In genomic region chr22:49992921-49993648, GRCh38 we compare ENCODE assay signal across 8 cellular contexts. TPM values are rescaled to one million over a fixed set of nuclear protein-coding genes. Genes with fewer than 3 reads are reported as not detected.
DNase-seq lines count a peak whose midpoint lies in the region; ATAC-seq and TF ChIP-seq lines count a peak whose summit lies in the region.

No MANE protein-coding gene starts in this region.

- H3K27ac ChIP-seq in ascending aorta (no peak overlapping the region), spleen (no peak overlapping the region)

- H3K36me3 ChIP-seq in H7 (replicated peaks; ENCODE audit: control insufficient read depth, insufficient read depth, low read length) (no peaks in the 10 kb centered on the region), ascending aorta (no peaks in the 10 kb centered on the region), spleen (no peaks in the 10 kb centered on the region)

- no peak overlapping the region for H3K4me3 ChIP-seq in AG09309 (ENCODE audit: control insufficient read depth, low read depth, low read length)
- H3K4me3 ChIP-seq in H7 (ENCODE audit: insufficient read depth, low read depth, low read length) = no peak overlapping the region
- no peak overlapping the region for H3K4me3 ChIP-seq in ascending aorta
- H3K4me3 ChIP-seq in spleen = no peak overlapping the region

- CTCF ChIA-PET in T-cell (lab: Charles Lee) = interaction anchor here in 1 of 2 donors (0.6 kb wide), 1 partner anchor 123 kb away, joined by 3 read pairs; no protein-coding TSS in a partner anchor

- ATAC-seq in T-cell (replicated peaks in 1 of 4) (peak; percentile 86 to 94 (median 90)), GM21360 (IDR thresholded peaks at IDR 0.05; ENCODE audit: unreplicated experiment) (no peak)

- H3K27me3 ChIP-seq in H7 (ENCODE audit: control insufficient read depth, insufficient read depth, low read length) (no peaks in the 10 kb centered on the region), ascending aorta (no peaks in the 10 kb centered on the region), spleen (replicated peaks in 1 of 7) (no peaks in the 10 kb centered on the region)

- H3K27me3 Mint-ChIP-seq in T-cell = peaks cover 0 to 3% of the 10 kb centered on the region in 2 donors

- peaks cover 3 to 8% (median 6%) of the 10 kb centered on the region in 3 donors for H3K4me1 Mint-ChIP-seq in T-cell

- H3K36me3 Mint-ChIP-seq in T-cell = peaks cover 3% of the 10 kb centered on the region

- TF ChIP-seq CTCF in AG09309 (IDR thresholded peaks at IDR 0.05; ENCODE audit: control insufficient read depth, insufficient read depth, low read depth, low read length, missing control alignments) (peak; percentile 72), ascending aorta (IDR thresholded peaks at IDR 0.05) (peak; percentile 33 to 60 (median 51)), spleen (IDR thresholded peaks at IDR 0.05 in 8 of 11, conservative IDR thresholded peaks at IDR 0.05 in 3 of 11) (peak; percentile 73 to 93 (median 85))

- POLR2A ChIA-PET in T-cell (lab: Charles Lee) = no interaction called here

- intact Hi-C loops in ascending aorta (cut with DNase I) (loop anchor here (1.0 kb wide), 1 partner anchor 63 kb away; no protein-coding TSS in a partner anchor), spleen (cut with DNase I; ENCODE audit: low total_unique reads) (loop anchor here (5.0 kb wide), 1 partner anchor 61 kb away; no protein-coding TSS in a partner anchor)

- no peak overlapping the region for H3K27ac Mint-ChIP-seq in T-cell

- 29 to 68% (median 36%) methylated on average over 5 to 23 of the region's 23 CpGs for WGBS in spleen, 5 donors

- no peak overlapping the region for H3K4me3 Mint-ChIP-seq in T-cell

- H3K9me3 ChIP-seq in ascending aorta (peaks cover 8 to 15% of the 10 kb centered on the region in 2 donors), spleen (peaks cover 0 to 22% (median 15%) of the 10 kb centered on the region in 8 donors)

- peaks cover 6 to 12% (median 7%) of the 10 kb centered on the region in 3 donors for H3K9me3 Mint-ChIP-seq in T-cell

- H3K4me1 ChIP-seq in ascending aorta = no peaks in the 10 kb centered on the region
- peaks cover 4 to 20% (median 10%) of the 10 kb centered on the region in 6 donors for H3K4me1 ChIP-seq in spleen

- TF ChIP-seq POLR2A in spleen (IDR thresholded peaks at IDR 0.05) = no peak

- peak; percentile 7 for DNase-seq in AG09309 (ENCODE audit: low read depth)
- DNase-seq in H7 = peak; percentile 91
- peak; percentile 32 to 73 (median 56) for DNase-seq in T-cell
- DNase-seq in ascending aorta (ENCODE audit: low spot score in 2 of 2) = peak in 1 of 2 donors; percentile 62
- peak in 49 of 51 donors; percentile 19 to 93 (median 76) for DNase-seq in hypothalamus (lab: John Stamatoyannopoulos, UW)
- DNase-seq in spleen = peak; percentile 94
- DNase-seq in H4 (ENCODE audit: low spot score) = no peak

RNA-seq across cellular contexts. Expression of gene IL17REL, which starts 19.5 kb away (rescaled TPM):
- 0.04 TPM in 1 of 2 replicates, not detected in the other for total RNA-seq in H7 (2014; rRNA removed; shearing (Covaris generic))
- under 1 TPM in 1 of 5 donors, not detected in 4; 0.10 TPM for total RNA-seq in T-cell
- total RNA-seq in ascending aorta = not detected
- total RNA-seq in spleen = 1 to 10 TPM in 2 of 7 donors, under 1 TPM in 5; 0.23 to 1.9 (median 0.94) TPM
- polyA plus RNA-seq in spleen = 1 to 10 TPM in 1 of 3 donors, under 1 TPM in 2; 0.21 to 1.2 (median 0.33) TPM
- total RNA-seq in H4 (2014; rRNA removed; shearing (Covaris generic)) = not detected in 2 replicates

RNA-seq across cellular contexts. Expression of gene PIM3, which starts 32.5 kb away (rescaled TPM):
- total RNA-seq in H7 (2014; rRNA removed; shearing (Covaris generic)) = 71.2 and 79.7 TPM in 2 replicates
- total RNA-seq in T-cell = 100 to 1,000 TPM in 2 of 5 donors, 10 to 100 TPM in 3; 61.5 to 167 (median 65.0) TPM
- total RNA-seq in ascending aorta = 269 TPM
- total RNA-seq in spleen = 100 to 1,000 TPM in 5 of 7 donors, 10 to 100 TPM in 2; 72.1 to 134 (median 109) TPM
- polyA plus RNA-seq in spleen = 10 to 100 TPM; 49.5 to 84.4 (median 52.0) TPM
- 18.6 and 30.3 TPM in 2 replicates for total RNA-seq in H4 (2014; rRNA removed; shearing (Covaris generic))
